Comparison of ENCODE assay signal across 22 cellular contexts in the genomic region with DNA sequence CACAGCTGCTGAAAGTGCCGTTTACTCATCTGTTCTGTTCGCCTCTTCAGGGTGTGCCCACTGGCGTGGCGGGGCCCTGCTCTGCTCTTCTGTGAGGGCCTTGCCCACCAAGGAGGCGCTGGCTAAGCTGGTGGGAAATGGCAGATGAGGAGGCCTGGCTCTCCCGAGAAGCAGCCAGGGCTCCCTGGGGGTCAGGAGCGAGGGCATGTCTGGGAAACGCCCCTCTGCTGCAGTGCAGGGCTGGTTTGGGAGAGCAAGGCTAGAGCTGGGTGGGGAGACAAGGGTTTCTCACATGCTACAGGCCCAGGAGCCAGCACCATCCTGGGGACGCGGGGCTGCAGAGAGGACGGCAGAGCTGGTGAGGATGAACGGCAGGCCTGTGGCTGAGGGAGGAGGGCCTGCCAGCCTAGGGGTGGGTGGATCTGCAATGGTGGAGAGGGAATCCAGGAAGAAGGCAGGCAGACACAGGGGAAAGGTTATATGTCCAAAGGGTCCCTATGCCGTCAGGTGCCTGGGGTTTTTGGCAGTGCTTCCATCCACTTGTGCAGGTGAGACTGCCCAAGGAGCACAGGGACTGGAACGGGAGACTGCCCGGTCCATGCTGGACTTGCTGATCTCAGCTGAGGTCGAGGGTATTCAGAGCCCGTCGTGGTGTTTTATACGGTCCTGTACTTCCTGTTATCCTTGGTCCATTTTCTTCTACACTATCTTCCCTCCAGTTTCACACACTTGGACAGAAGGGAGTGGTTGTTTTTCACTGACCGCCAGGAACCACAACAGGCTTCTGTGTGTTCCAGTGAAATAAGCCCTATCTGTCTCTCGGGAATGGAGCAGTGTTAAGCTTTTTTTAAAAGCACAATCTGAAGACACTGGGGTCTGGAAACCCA.
A peak's percentile ranks its signal among the peaks of the same experiment; 100 is the strongest.
DNase-seq lines count a peak whose midpoint lies in the region; ATAC-seq and TF ChIP-seq lines count a peak whose summit lies in the region.
"Had no signal": no experiment of that assay in that cellular context is flagged by ENCODE, and none has a peak within 500 bp of the region (broad histone marks: within the 10 kb centered on the region; RNA-seq: fewer than 3 reads in every experiment).

No MANE protein-coding gene starts in this region.

- DNase-seq in Right ventricle myocardium superior (no peak), left cardiac atrium (no peak), left ventricle myocardium superior (no peak), neural crest cell (ENCODE audit: low read depth, low spot score) (no peak), AG08395 (ENCODE audit: low spot score) (no peak)
- no peak for DNase-seq in activated naive CD4-positive, alpha-beta T cell treated with anti-CD3 and anti-CD28 coated beads for 36 hours
- DNase-seq: activated CD4-positive, alpha-beta T cell treated with anti-CD3 and anti-CD28 coated beads for 4 hours; erythroblast; foreskin fibroblast; GDM1; lower lobe of right lung; NCI-H1048; NCI-H2029; NCI-H226; RPMI8226 had no signal

- CTCF ChIA-PET in activated naive CD4-positive, alpha-beta T cell treated with anti-CD3 and anti-CD28 coated beads for 36 hours (lab: Charles Lee): no interaction called here

- H3K9me3 Mint-ChIP-seq in neural crest cell: peaks cover 3% of the 10 kb centered on the region
- H3K9me3 Mint-ChIP-seq in activated naive CD4-positive, alpha-beta T cell treated with anti-CD3 and anti-CD28 coated beads for 36 hours: no peaks in the 10 kb centered on the region
- H3K9me3 Mint-ChIP-seq: central memory CD8-positive, alpha-beta T cell; GM23338 had no signal

- ATAC-seq in Right ventricle myocardium superior (ENCODE audit: poor library complexity): peak; percentile 57
- no peak for ATAC-seq in left cardiac atrium
- peak; percentile 68 for ATAC-seq in left ventricle myocardium superior
- ATAC-seq in HG03432 (IDR thresholded peaks at IDR 0.05; ENCODE audit: unreplicated experiment): no peak
- no peak for ATAC-seq in HG03439 (IDR thresholded peaks at IDR 0.05; ENCODE audit: unreplicated experiment)
- ATAC-seq: A549, GM23338, lower lobe of right lung had no signal

- peak overlapping the region; percentile 89 for H3K27ac Mint-ChIP-seq in neural crest cell (ENCODE audit: unreplicated experiment)
- H3K27ac Mint-ChIP-seq in activated naive CD4-positive, alpha-beta T cell treated with anti-CD3 and anti-CD28 coated beads for 36 hours: no peak overlapping the region
- H3K27ac Mint-ChIP-seq: activated naive CD8-positive, alpha-beta T cell; B cell; GM23338 had no signal

- H3K36me3 Mint-ChIP-seq in neural crest cell (ENCODE audit: low read depth): no peaks in the 10 kb centered on the region
- no peaks in the 10 kb centered on the region for H3K36me3 Mint-ChIP-seq in activated naive CD4-positive, alpha-beta T cell treated with anti-CD3 and anti-CD28 coated beads for 36 hours (ENCODE audit: low read depth)
- H3K36me3 Mint-ChIP-seq: activated naive CD8-positive, alpha-beta T cell had no signal

- no peak for TF ChIP-seq CTCF in neural crest cell (conservative IDR thresholded peaks at IDR 0.05)

- intact Hi-C loops in Right ventricle myocardium superior (cut with DNase I) (no loop called here), left cardiac atrium (cut with DNase I) (no loop called here), left ventricle myocardium superior (cut with micrococcal nuclease) (no loop called here)
- intact Hi-C loops in activated naive CD4-positive, alpha-beta T cell treated with anti-CD3 and anti-CD28 coated beads for 36 hours (cut with micrococcal nuclease): no loop called here

- H3K4me1 Mint-ChIP-seq in neural crest cell: peaks cover 29% of the 10 kb centered on the region
- no peaks in the 10 kb centered on the region for H3K4me1 Mint-ChIP-seq in activated naive CD4-positive, alpha-beta T cell treated with anti-CD3 and anti-CD28 coated beads for 36 hours (ENCODE audit: low read depth)
- H3K4me1 Mint-ChIP-seq: B cell; central memory CD8-positive, alpha-beta T cell had no signal

- no peak overlapping the region for H3K4me3 Mint-ChIP-seq in neural crest cell
- no peak overlapping the region for H3K4me3 Mint-ChIP-seq in activated naive CD4-positive, alpha-beta T cell treated with anti-CD3 and anti-CD28 coated beads for 36 hours
- H3K4me3 Mint-ChIP-seq: activated naive CD8-positive, alpha-beta T cell; B cell; central memory CD8-positive, alpha-beta T cell; GM23338 had no signal

- no peaks in the 10 kb centered on the region for H3K27me3 Mint-ChIP-seq in neural crest cell (ENCODE audit: low read depth)
- peaks cover 7% of the 10 kb centered on the region for H3K27me3 Mint-ChIP-seq in activated naive CD4-positive, alpha-beta T cell treated with anti-CD3 and anti-CD28 coated beads for 36 hours (ENCODE audit: low read depth)
- H3K27me3 Mint-ChIP-seq: activated naive CD8-positive, alpha-beta T cell; B cell; central memory CD8-positive, alpha-beta T cell had no signal

Comparison
In these comparisons a context has a peak if more than half of its experiments do, and no peak if none do; other contexts are left out.
1. ATAC-seq: peak in Right ventricle myocardium superior (single experiment) and left ventricle myocardium superior (single experiment); none in left cardiac atrium (0 of 2), HG03432 (single experiment) and HG03439 (single experiment).